13 cellular contexts compared by ENCODE assay signal in genomic region chr6:5762561-5762968, GRCh38.
A peak's percentile ranks its signal among the peaks of the same experiment; 100 is the strongest.
DNase-seq lines count a peak whose midpoint lies in the region; ATAC-seq and TF ChIP-seq lines count a peak whose summit lies in the region.
"Had no signal": no experiment of that assay in that cellular context is flagged by ENCODE, and none has a peak within 500 bp of the region (broad histone marks: within the 10 kb centered on the region; RNA-seq: fewer than 3 reads in every experiment).

No MANE protein-coding gene starts in this region.

- TF ChIP-seq EP300 in sigmoid colon (IDR thresholded peaks at IDR 0.05): no peak

- no peak for ATAC-seq in right cardiac atrium
- ATAC-seq: naive thymus-derived CD8-positive, alpha-beta T cell had no signal

- H3K27me3 ChIP-seq in right cardiac atrium (ENCODE audit: control insufficient read depth, insufficient read depth): no peaks in the 10 kb centered on the region
- no peaks in the 10 kb centered on the region for H3K27me3 ChIP-seq in sigmoid colon
- H3K27me3 ChIP-seq in hepatocyte: no peaks in the 10 kb centered on the region

- no peaks in the 10 kb centered on the region for H4K20me1 ChIP-seq in hepatocyte (ENCODE audit: insufficient read depth, poor library complexity, severe bottlenecking)

- no peaks in the 10 kb centered on the region for H3K9me3 ChIP-seq in right cardiac atrium (ENCODE audit: control insufficient read depth, low read length)
- peaks cover 0 to 3% (median 0%) of the 10 kb centered on the region in 4 donors for H3K9me3 ChIP-seq in sigmoid colon
- no peaks in the 10 kb centered on the region for H3K9me3 ChIP-seq in hepatocyte (ENCODE audit: low read depth)

- TF ChIP-seq CTCF in sigmoid colon (IDR thresholded peaks at IDR 0.05): no peak
- no peak for TF ChIP-seq CTCF in hepatocyte (IDR thresholded peaks at IDR 0.05; ENCODE audit: poor library complexity)

- no peak overlapping the region for H3K4me3 ChIP-seq in right cardiac atrium (ENCODE audit: low read length)
- no peak overlapping the region for H3K4me3 ChIP-seq in sigmoid colon
- H3K4me3 ChIP-seq in hepatocyte: no peak overlapping the region
- H3K4me3 ChIP-seq: GM23248 had no signal

- H3K4me2 ChIP-seq in hepatocyte: no peak overlapping the region

- peak overlapping the region; percentile 1 for H3K27ac ChIP-seq in cingulate gyrus (ENCODE audit: low read depth, low read length)
- no peak overlapping the region for H3K27ac ChIP-seq in right cardiac atrium (ENCODE audit: low read length)
- H3K27ac ChIP-seq in sigmoid colon: no peak overlapping the region
- no peak overlapping the region for H3K27ac ChIP-seq in hepatocyte
- H3K27ac ChIP-seq: GM23248 had no signal

- DNase-seq in NCI-H2171 (lab: John Stamatoyannopoulos, UW) (peak; percentile 79), right cardiac atrium (peak in 2 of 3 donors; percentile 40 to 66), sigmoid colon (peak; percentile 72), hippocampal formation (lab: John Stamatoyannopoulos, UW) (no peak), hepatocyte (ENCODE audit: low spot score) (no peak), NCI-H526 treated with DMSO at 0.1 percent for 48 hours (lab: John Stamatoyannopoulos, UW) (no peak), activated T-cell treated with anti-CD3 and anti-CD28 coated beads for 4 hours (no peak)
- DNase-seq: activated CD4-positive, alpha-beta T cell treated with anti-CD3 and anti-CD28 coated beads, Interleukin-2, amount 10 ng/mL, durations not matched to agents 24 days and 14 days; activated CD8-positive, alpha-beta memory T cell treated with anti-CD3 and anti-CD28 coated beads, Interleukin-2, amount 50 U/mL, for 48 hours; GM23248; naive thymus-derived CD8-positive, alpha-beta T cell; NCI-H345 had no signal

- H3K36me3 ChIP-seq in sigmoid colon (no peaks in the 10 kb centered on the region), hepatocyte (replicated peaks; ENCODE audit: insufficient read depth, low read depth) (no peaks in the 10 kb centered on the region)

- H3K9me2 ChIP-seq in hepatocyte (replicated peaks; ENCODE audit: insufficient read depth): no peaks in the 10 kb centered on the region

- intact Hi-C loops in right cardiac atrium (cut with DNase I) (loop anchor here in 1 of 4 donors (10.0 kb wide), 1 partner anchor 288 kb away; no protein-coding TSS in a partner anchor), sigmoid colon (cut with DNase I) (no loop called here)

- H3K79me2 ChIP-seq in hepatocyte: no peaks in the 10 kb centered on the region

- H3K4me1 ChIP-seq in right cardiac atrium (ENCODE audit: control insufficient read depth, insufficient read depth, low read length): peaks cover 8% of the 10 kb centered on the region
- peaks cover 0 to 12% (median 6%) of the 10 kb centered on the region in 4 donors for H3K4me1 ChIP-seq in sigmoid colon
- H3K4me1 ChIP-seq in hepatocyte (ENCODE audit: insufficient read depth): no peaks in the 10 kb centered on the region

- 56% methylated on average over 12 of the region's 12 CpGs for WGBS in right cardiac atrium
- 76 to 95% methylated on average over 12 of the region's 12 CpGs for WGBS in sigmoid colon, 2 donors
- 86% methylated on average over 12 of the region's 12 CpGs for WGBS in hepatocyte (ENCODE audit: low lambda C conversion rate, missing lambda C conversion rate)

- H2AFZ ChIP-seq in hepatocyte: no peak overlapping the region
- H2AFZ ChIP-seq: GM23248 had no signal

- TF ChIP-seq POLR2A in sigmoid colon (IDR thresholded peaks at IDR 0.05): no peak

Comparison
In these comparisons a context has a peak if more than half of its experiments do, and no peak if none do; other contexts are left out.
1. DNase-seq: peak in NCI-H2171 (single experiment), right cardiac atrium (2 of 3) and sigmoid colon (single experiment); none in hippocampal formation (0 of 2), hepatocyte (single experiment), NCI-H526 treated with DMSO at 0.1 percent for 48 hours (single experiment) and activated T-cell treated with anti-CD3 and anti-CD28 coated beads for 4 hours (single experiment).